Comparison of ENCODE assay signal across 19 cellular contexts in the genomic region with DNA sequence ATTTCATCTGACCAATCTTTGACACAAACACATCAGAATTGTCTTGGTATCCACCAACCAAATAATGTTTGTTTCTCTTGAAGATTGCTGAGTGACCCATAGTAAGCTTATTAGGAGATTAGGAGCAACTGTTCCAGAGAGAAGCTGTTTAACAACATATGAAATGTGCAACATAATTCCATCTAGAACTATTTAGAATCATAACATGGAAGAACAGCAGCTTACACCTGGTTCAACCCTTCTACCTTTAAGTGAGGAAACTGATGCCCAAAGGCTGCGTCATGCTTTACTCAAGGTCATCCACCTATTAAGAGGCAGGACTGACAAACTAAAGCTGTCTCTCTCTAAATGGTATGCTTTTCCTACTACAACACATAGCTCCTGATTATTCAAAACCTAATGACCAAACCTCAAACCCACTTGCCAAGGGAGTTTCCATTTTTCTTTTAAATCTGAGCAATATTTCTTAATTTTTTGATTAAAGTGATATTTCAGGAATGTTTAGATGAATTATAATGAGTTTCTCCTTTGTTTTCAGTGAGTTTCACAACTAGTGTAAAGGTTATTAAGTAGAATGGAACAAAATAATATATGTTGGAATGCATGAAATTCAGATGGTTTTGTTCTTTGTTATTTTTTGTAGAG.
DNase-seq lines count a peak whose midpoint lies in the region; ATAC-seq and TF ChIP-seq lines count a peak whose summit lies in the region.
"Had no signal": no experiment of that assay in that cellular context is flagged by ENCODE, and none has a peak within 500 bp of the region (broad histone marks: within the 10 kb centered on the region; RNA-seq: fewer than 3 reads in every experiment).

No MANE protein-coding gene starts in this region.

- H3K4me1 Mint-ChIP-seq in activated naive CD8-positive, alpha-beta T cell treated with anti-CD3 and anti-CD28 coated beads, Interleukin-2, amount 10 ng/mL, durations not matched to agents 7 days and 5 days: peaks cover 39% of the 10 kb centered on the region
- H3K4me1 Mint-ChIP-seq in memory B cell (peaks cover 3% of the 10 kb centered on the region), immature natural killer cell (peaks cover 9 to 11% of the 10 kb centered on the region in 2 donors)
- H3K4me1 Mint-ChIP-seq: stimulated activated memory B cell treated with anti-CD40 and anti-IgM and Interleukin-4, amounts not matched to agents 10 μg/mL and 1 μg/mL and 100 μg/mL, for 72 hours had no signal

- no peaks in the 10 kb centered on the region for H3K9me3 ChIP-seq in heart right ventricle
- no peaks in the 10 kb centered on the region for H3K9me3 ChIP-seq in upper lobe of left lung

- H3K36me3 ChIP-seq in heart right ventricle (no peaks in the 10 kb centered on the region), upper lobe of left lung (no peaks in the 10 kb centered on the region)
- H3K36me3 ChIP-seq: neural progenitor cell, WERI-Rb-1 had no signal

- H3K4me3 ChIP-seq in heart right ventricle: no peak overlapping the region
- no peak overlapping the region for H3K4me3 ChIP-seq in upper lobe of left lung

- H3K4me3 Mint-ChIP-seq in activated naive CD8-positive, alpha-beta T cell treated with anti-CD3 and anti-CD28 coated beads, Interleukin-2, amount 10 ng/mL, durations not matched to agents 7 days and 5 days: no peak overlapping the region
- H3K4me3 Mint-ChIP-seq in memory B cell (no peak overlapping the region), immature natural killer cell (no peak overlapping the region)
- H3K4me3 Mint-ChIP-seq: HFFc6; neural progenitor cell; stimulated activated memory B cell treated with anti-CD40 and anti-IgM and Interleukin-4, amounts not matched to agents 10 μg/mL and 1 μg/mL and 100 μg/mL, for 72 hours had no signal

- no peak for DNase-seq in heart right ventricle
- DNase-seq in Right ventricle myocardium superior: no peak
- DNase-seq in activated naive CD8-positive, alpha-beta T cell treated with anti-CD3 and anti-CD28 coated beads, Interleukin-2, amount 10 ng/mL, durations not matched to agents 7 days and 5 days: no peak
- DNase-seq in memory B cell (ENCODE audit: low spot score in 2 of 2): no peak
- no peak for DNase-seq in upper lobe of left lung
- no peak for DNase-seq in COLO668 (lab: John Stamatoyannopoulos, UW; ENCODE audit: unreplicated experiment)
- DNase-seq in immature natural killer cell: no peak
- DNase-seq: AML-193, erythroblast, HFFc6, Karpas-422, NCI-H1417, NCI-H2227 treated with DMSO at 0.1 percent for 48 hours, OCI-M1, WERI-Rb-1 had no signal

- peak overlapping the region in 9 of 10 donors; percentile 62 to 89 (median 84) for H3K27ac ChIP-seq in heart right ventricle
- peak overlapping the region in 3 of 4 donors; percentile 73 to 87 (median 79) for H3K27ac ChIP-seq in upper lobe of left lung
- H3K27ac ChIP-seq: neural progenitor cell had no signal

- no peak for TF ChIP-seq CTCF in heart right ventricle (IDR thresholded peaks at IDR 0.05)
- no peak for TF ChIP-seq CTCF in upper lobe of left lung (IDR thresholded peaks at IDR 0.05)

- peaks cover under 1% of the 10 kb centered on the region for H3K9me3 Mint-ChIP-seq in activated naive CD8-positive, alpha-beta T cell treated with anti-CD3 and anti-CD28 coated beads, Interleukin-2, amount 10 ng/mL, durations not matched to agents 7 days and 5 days
- no peaks in the 10 kb centered on the region for H3K9me3 Mint-ChIP-seq in memory B cell
- H3K9me3 Mint-ChIP-seq in immature natural killer cell: no peaks in the 10 kb centered on the region
- H3K9me3 Mint-ChIP-seq: HFFc6; neural progenitor cell; stimulated activated memory B cell treated with anti-CD40 and anti-IgM and Interleukin-4, amounts not matched to agents 10 μg/mL and 1 μg/mL and 100 μg/mL, for 72 hours had no signal

- 46 to 72% methylated on average over 1 of the region's 1 CpG for WGBS in heart right ventricle, 2 donors
- 88 to 94% methylated on average over 1 of the region's 1 CpG for WGBS in upper lobe of left lung, 2 donors

- POLR2A ChIA-PET in activated naive CD8-positive, alpha-beta T cell treated with anti-CD3 and anti-CD28 coated beads, Interleukin-2, amount 10 ng/mL, durations not matched to agents 7 days and 5 days (lab: Charles Lee): interaction anchor here (0.6 to 3.7 kb wide), 8 partner anchors 9 to 93 kb away, joined by 3 to 68 read pairs (median 5); no protein-coding TSS in a partner anchor

- TF ChIP-seq EP300 in upper lobe of left lung (IDR thresholded peaks at IDR 0.05): no peak

- H3K27me3 ChIP-seq in heart right ventricle: no peaks in the 10 kb centered on the region
- no peaks in the 10 kb centered on the region for H3K27me3 ChIP-seq in upper lobe of left lung
- H3K27me3 ChIP-seq: neural progenitor cell had no signal

- H3K27ac Mint-ChIP-seq in activated naive CD8-positive, alpha-beta T cell treated with anti-CD3 and anti-CD28 coated beads, Interleukin-2, amount 10 ng/mL, durations not matched to agents 7 days and 5 days: peak overlapping the region; percentile 4
- H3K27ac Mint-ChIP-seq in memory B cell (peak overlapping the region; percentile 47), immature natural killer cell (peak overlapping the region in 2 of 6 donors; percentile 61 to 83)
- H3K27ac Mint-ChIP-seq: HFFc6; neural progenitor cell; stimulated activated memory B cell treated with anti-CD40 and anti-IgM and Interleukin-4, amounts not matched to agents 10 μg/mL and 1 μg/mL and 100 μg/mL, for 72 hours had no signal

- intact Hi-C loops in heart right ventricle (cut with DNase I) (loop anchor here in 5 of 10 donors (5.0 to 10.0 kb wide), 3 partner anchors 44 to 91 kb away; no protein-coding TSS in a partner anchor), Right ventricle myocardium superior (cut with DNase I) (no loop called here)

- peaks cover 0 to 48% (median 36%) of the 10 kb centered on the region in 9 donors for H3K4me1 ChIP-seq in heart right ventricle
- H3K4me1 ChIP-seq in upper lobe of left lung: peaks cover 15 to 46% (median 31%) of the 10 kb centered on the region in 4 donors

- H3K27me3 Mint-ChIP-seq in activated naive CD8-positive, alpha-beta T cell treated with anti-CD3 and anti-CD28 coated beads, Interleukin-2, amount 10 ng/mL, durations not matched to agents 7 days and 5 days: no peaks in the 10 kb centered on the region
- no peaks in the 10 kb centered on the region for H3K27me3 Mint-ChIP-seq in memory B cell
- peaks cover 0 to 2% (median 0%) of the 10 kb centered on the region in 3 donors for H3K27me3 Mint-ChIP-seq in immature natural killer cell (ENCODE audit: low read depth in 3 of 3)
- H3K27me3 Mint-ChIP-seq: stimulated activated memory B cell treated with anti-CD40 and anti-IgM and Interleukin-4, amounts not matched to agents 10 μg/mL and 1 μg/mL and 100 μg/mL, for 72 hours had no signal

- TF ChIP-seq POLR2A in upper lobe of left lung (IDR thresholded peaks at IDR 0.05): no peak

- ATAC-seq in heart right ventricle: no peak
- ATAC-seq in Right ventricle myocardium superior (ENCODE audit: poor library complexity): no peak
- ATAC-seq in activated naive CD8-positive, alpha-beta T cell treated with anti-CD3 and anti-CD28 coated beads, Interleukin-2, amount 10 ng/mL, durations not matched to agents 7 days and 5 days (ENCODE audit: low read depth): no peak
- ATAC-seq in memory B cell (ENCODE audit: low read depth): no peak
- no peak for ATAC-seq in upper lobe of left lung (ENCODE audit: low FRiP score in 2 of 2)
- no peak for ATAC-seq in GM18511 (IDR thresholded peaks at IDR 0.05; ENCODE audit: unreplicated experiment)
- ATAC-seq: left lobe of liver; stimulated activated memory B cell treated with anti-CD40 and anti-IgM and Interleukin-4, amounts not matched to agents 10 μg/mL and 1 μg/mL and 100 μg/mL, for 72 hours had no signal

- peaks cover 5% of the 10 kb centered on the region for H3K36me3 Mint-ChIP-seq in activated naive CD8-positive, alpha-beta T cell treated with anti-CD3 and anti-CD28 coated beads, Interleukin-2, amount 10 ng/mL, durations not matched to agents 7 days and 5 days
- H3K36me3 Mint-ChIP-seq in memory B cell: no peaks in the 10 kb centered on the region
- H3K36me3 Mint-ChIP-seq in immature natural killer cell: no peaks in the 10 kb centered on the region
- H3K36me3 Mint-ChIP-seq: neural progenitor cell; stimulated activated memory B cell treated with anti-CD40 and anti-IgM and Interleukin-4, amounts not matched to agents 10 μg/mL and 1 μg/mL and 100 μg/mL, for 72 hours had no signal
